11 cellular contexts compared by ENCODE assay signal in the genomic region with DNA sequence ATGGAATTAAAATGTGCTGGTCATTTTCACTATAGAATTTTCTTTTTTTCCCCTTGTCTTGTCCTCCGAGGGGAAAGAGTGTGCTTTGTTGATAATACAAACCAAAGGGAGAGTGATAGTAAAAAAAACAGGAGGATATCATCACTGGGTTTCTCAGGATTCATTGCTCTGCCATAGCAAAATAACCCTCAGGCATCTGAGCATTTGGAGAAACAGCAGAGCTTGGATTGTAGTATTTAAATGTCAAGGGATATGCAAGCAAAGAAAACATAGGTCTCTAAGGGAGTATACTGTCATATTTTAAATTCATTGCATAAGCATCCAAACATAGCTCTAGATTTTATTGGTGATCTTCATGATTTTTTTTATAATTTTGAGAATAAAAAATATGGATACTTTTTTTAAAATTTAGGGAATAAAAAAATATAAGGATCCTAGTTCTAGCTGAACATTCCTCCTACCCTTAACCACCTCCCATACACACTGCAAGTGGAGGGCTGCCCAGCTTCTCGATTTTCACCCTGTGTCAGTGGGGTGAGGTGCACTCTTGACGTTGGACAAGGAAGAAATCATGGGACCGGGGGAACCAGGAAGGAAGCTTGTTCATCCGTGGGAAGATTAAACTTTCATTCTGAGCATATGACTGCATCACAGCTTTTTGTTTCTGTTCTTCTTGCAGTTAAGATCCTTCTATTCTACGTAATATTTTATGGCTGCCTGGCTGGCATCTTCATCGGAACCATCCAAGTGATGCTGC. TPM values are rescaled to one million over a fixed set of nuclear protein-coding genes. Genes with fewer than 3 reads are reported as not detected.
DNase-seq lines count a peak whose midpoint lies in the region; ATAC-seq and TF ChIP-seq lines count a peak whose summit lies in the region.
"Had no signal": no experiment of that assay in that cellular context is flagged by ENCODE, and none has a peak within 500 bp of the region (broad histone marks: within the 10 kb centered on the region; RNA-seq: fewer than 3 reads in every experiment).

No MANE protein-coding gene starts in this region.

- H3K27ac Mint-ChIP-seq in effector memory CD8-positive, alpha-beta T cell = no peak overlapping the region
- no peak overlapping the region for H3K27ac Mint-ChIP-seq in activated naive CD4-positive, alpha-beta T cell treated with anti-CD3 and anti-CD28 coated beads, Interleukin-2, amount 10 ng/mL, durations not matched to agents 7 days and 5 days

- H3K4me1 ChIP-seq in heart right ventricle = peaks cover 0 to 81% (median 43%) of the 10 kb centered on the region in 9 donors
- peaks cover 8 to 26% of the 10 kb centered on the region in 2 donors for H3K4me1 ChIP-seq in muscle layer of duodenum (ENCODE audit: control insufficient read depth in 1 of 2, insufficient read depth in 2 of 2, low read length in 2 of 2)

- CTCF ChIA-PET in activated naive CD4-positive, alpha-beta T cell treated with anti-CD3 and anti-CD28 coated beads, Interleukin-2, amount 10 ng/mL, durations not matched to agents 7 days and 5 days (lab: Charles Lee) = interaction anchor here (0.8 to 3.4 kb wide), 6 partner anchors 8 to 238 kb away, joined by 3 to 9 read pairs (median 4); no protein-coding TSS in a partner anchor

- no peak for TF ChIP-seq CTCF in heart right ventricle (IDR thresholded peaks at IDR 0.05)

- H3K9me3 Mint-ChIP-seq in effector memory CD8-positive, alpha-beta T cell = no peaks in the 10 kb centered on the region
- no peaks in the 10 kb centered on the region for H3K9me3 Mint-ChIP-seq in activated naive CD4-positive, alpha-beta T cell treated with anti-CD3 and anti-CD28 coated beads, Interleukin-2, amount 10 ng/mL, durations not matched to agents 7 days and 5 days

- peak overlapping the region; percentile 48 to 85 for H3K4me3 Mint-ChIP-seq in effector memory CD8-positive, alpha-beta T cell
- H3K4me3 Mint-ChIP-seq in activated naive CD4-positive, alpha-beta T cell treated with anti-CD3 and anti-CD28 coated beads, Interleukin-2, amount 10 ng/mL, durations not matched to agents 7 days and 5 days = no peak overlapping the region

- peaks cover 28 to 35% of the 10 kb centered on the region in 2 donors for H3K4me1 Mint-ChIP-seq in effector memory CD8-positive, alpha-beta T cell (ENCODE audit: low read depth in 2 of 2)
- peaks cover 32% of the 10 kb centered on the region for H3K4me1 Mint-ChIP-seq in activated naive CD4-positive, alpha-beta T cell treated with anti-CD3 and anti-CD28 coated beads, Interleukin-2, amount 10 ng/mL, durations not matched to agents 7 days and 5 days

- no peak for DNase-seq in heart right ventricle
- DNase-seq in left cardiac atrium = no peak
- no peak for DNase-seq in effector memory CD8-positive, alpha-beta T cell
- peak; percentile 66 for DNase-seq in ureter (ENCODE audit: low spot score)
- DNase-seq in SKM-1 (lab: John Stamatoyannopoulos, UW; ENCODE audit: unreplicated experiment) = no peak
- no peak for DNase-seq in GDM1 (lab: John Stamatoyannopoulos, UW)
- DNase-seq in activated naive CD4-positive, alpha-beta T cell treated with anti-CD3 and anti-CD28 coated beads, Interleukin-2, amount 10 ng/mL, durations not matched to agents 7 days and 5 days = no peak
- DNase-seq: activated naive CD4-positive, alpha-beta T cell treated with Interleukin-2 at 50 U/mL for 16 hours; NCI-H446; stimulated activated CD4-positive, alpha-beta T cell treated with anti-CD3 and anti-CD28 coated beads, Interleukin-15, amount 100 ng/mL, for 24 hours had no signal

- H3K4me3 ChIP-seq in heart right ventricle (peak overlapping the region in 8 of 10 donors; percentile 66 to 98 (median 91)), muscle layer of duodenum (ENCODE audit: low read depth in 1 of 2, low read length in 2 of 2) (peak overlapping the region; percentile 80 to 81)

- H3K27me3 Mint-ChIP-seq in effector memory CD8-positive, alpha-beta T cell = no peaks in the 10 kb centered on the region
- peaks cover 28% of the 10 kb centered on the region for H3K27me3 Mint-ChIP-seq in activated naive CD4-positive, alpha-beta T cell treated with anti-CD3 and anti-CD28 coated beads, Interleukin-2, amount 10 ng/mL, durations not matched to agents 7 days and 5 days

- 25% methylated on average over 7 of the region's 7 CpGs for WGBS in heart right ventricle, 2 donors

- H3K27me3 ChIP-seq in heart right ventricle (no peaks in the 10 kb centered on the region), muscle layer of duodenum (ENCODE audit: low read depth, low read length) (no peaks in the 10 kb centered on the region)

- H3K27ac ChIP-seq in heart right ventricle (peak overlapping the region in 9 of 10 donors; percentile 86 to 98 (median 94)), muscle layer of duodenum (ENCODE audit: low read length) (peak overlapping the region; percentile 94)

- intact Hi-C loops in heart right ventricle (cut with DNase I) = no loop called here
- intact Hi-C loops in left cardiac atrium (cut with DNase I) = no loop called here

- ATAC-seq in heart right ventricle = no peak
- no peak for ATAC-seq in left cardiac atrium
- ATAC-seq in effector memory CD8-positive, alpha-beta T cell (replicated peaks) = no peak

- H3K36me3 ChIP-seq in heart right ventricle (peaks cover 0 to 44% (median 9%) of the 10 kb centered on the region in 9 donors), muscle layer of duodenum (ENCODE audit: control insufficient read depth in 1 of 2, insufficient read depth in 2 of 2, low read length in 2 of 2) (peaks cover 0 to 16% of the 10 kb centered on the region in 2 donors)

- H3K9me3 ChIP-seq in heart right ventricle (no peaks in the 10 kb centered on the region), muscle layer of duodenum (ENCODE audit: control insufficient read depth in 1 of 2, low read length in 2 of 2) (no peaks in the 10 kb centered on the region)

- peaks cover 7% of the 10 kb centered on the region for H3K36me3 Mint-ChIP-seq in effector memory CD8-positive, alpha-beta T cell (ENCODE audit: insufficient read depth)
- H3K36me3 Mint-ChIP-seq in activated naive CD4-positive, alpha-beta T cell treated with anti-CD3 and anti-CD28 coated beads, Interleukin-2, amount 10 ng/mL, durations not matched to agents 7 days and 5 days = peaks cover 4% of the 10 kb centered on the region

RNA-seq across cellular contexts. Expression of a gene that starts 4.4 kb away (rescaled TPM):
- total RNA-seq in heart right ventricle (100 to 1,000 TPM; 245 to 472 (median 272) TPM), left cardiac atrium (100 to 1,000 TPM; 177 to 272 TPM), ureter (172 TPM)
- 100 to 1,000 TPM; 137 to 215 TPM for polyA plus RNA-seq in heart right ventricle
